Comparison of ENCODE assay signal across 8 cellular contexts in the genomic region with DNA sequence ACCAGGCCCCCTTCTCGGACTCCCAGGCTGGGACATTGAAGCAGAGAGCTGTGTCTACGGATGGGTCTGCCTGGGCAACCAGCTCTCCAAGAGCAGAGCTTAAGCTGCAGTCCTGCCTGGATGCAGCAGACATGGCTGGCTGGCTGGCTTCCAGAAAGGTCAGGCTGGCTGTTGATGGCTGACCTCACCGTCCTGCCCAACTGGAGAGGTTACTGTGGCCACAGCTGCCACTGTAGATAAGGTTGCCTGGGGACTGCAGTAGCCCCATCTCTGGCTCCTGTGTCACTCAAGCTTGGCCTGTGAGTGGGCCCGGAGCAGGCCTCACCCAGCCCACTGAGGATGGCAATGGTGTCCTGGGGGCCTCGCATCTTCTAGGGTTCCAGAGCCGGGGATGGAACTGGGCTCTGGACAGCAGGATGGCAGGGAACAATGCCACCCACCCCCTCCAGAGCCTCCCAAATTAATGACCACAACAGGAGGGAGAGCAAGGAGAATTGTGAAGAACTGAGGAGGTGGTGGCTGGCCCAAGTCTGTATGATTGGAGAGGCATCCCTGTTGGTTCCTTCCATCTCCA. TPM values are rescaled to one million over a fixed set of nuclear protein-coding genes. Genes with fewer than 3 reads are reported as not detected.
A peak's percentile ranks its signal among the peaks of the same experiment; 100 is the strongest.
DNase-seq lines count a peak whose midpoint lies in the region; ATAC-seq lines count a peak whose summit lies in the region.

No MANE protein-coding gene starts in this region.

- H4K20me1 ChIP-seq in Karpas-422 (ENCODE audit: insufficient read depth, low read depth, low read length): no peaks in the 10 kb centered on the region

- no peaks in the 10 kb centered on the region for H3K79me2 ChIP-seq in Karpas-422 (ENCODE audit: low read length)

- no peaks in the 10 kb centered on the region for H3K9me3 Mint-ChIP-seq in activated CD4-positive, alpha-beta memory T cell treated with anti-CD3 and anti-CD28 coated beads for 36 hours
- H3K9me3 Mint-ChIP-seq in activated CD4-positive, alpha-beta memory T cell treated with anti-CD3 and anti-CD28 coated beads, Interleukin-2, amount 10 ng/mL, durations not matched to agents 7 days and 5 days: no peaks in the 10 kb centered on the region
- H3K9me3 Mint-ChIP-seq in effector memory CD8-positive, alpha-beta T cell: no peaks in the 10 kb centered on the region

- intact Hi-C loops in activated CD4-positive, alpha-beta memory T cell treated with anti-CD3 and anti-CD28 coated beads for 36 hours (cut with micrococcal nuclease): loop anchor here (5.0 kb wide), 1 partner anchor 463 kb away; a partner anchor contains a TSS
- intact Hi-C loops in aorta (cut with DNase I): no loop called here

- H3K27me3 Mint-ChIP-seq in activated CD4-positive, alpha-beta memory T cell treated with anti-CD3 and anti-CD28 coated beads for 36 hours: no peaks in the 10 kb centered on the region
- H3K27me3 Mint-ChIP-seq in activated CD4-positive, alpha-beta memory T cell treated with anti-CD3 and anti-CD28 coated beads, Interleukin-2, amount 10 ng/mL, durations not matched to agents 7 days and 5 days: no peaks in the 10 kb centered on the region
- no peaks in the 10 kb centered on the region for H3K27me3 Mint-ChIP-seq in effector memory CD8-positive, alpha-beta T cell

- H3K4me1 ChIP-seq in muscle layer of colon (ENCODE audit: insufficient read depth, low read length) (peaks cover 31% of the 10 kb centered on the region), aorta (ENCODE audit: control insufficient read depth in 1 of 2, insufficient read depth in 2 of 2, low read length in 2 of 2) (no peaks in the 10 kb centered on the region), Karpas-422 (ENCODE audit: low read length) (no peaks in the 10 kb centered on the region)

- no peaks in the 10 kb centered on the region for H3K9me2 ChIP-seq in Karpas-422 (replicated peaks; ENCODE audit: insufficient read depth, low read length)

- peak overlapping the region; percentile 46 for H3K27ac Mint-ChIP-seq in activated CD4-positive, alpha-beta memory T cell treated with anti-CD3 and anti-CD28 coated beads for 36 hours
- no peak overlapping the region for H3K27ac Mint-ChIP-seq in activated CD4-positive, alpha-beta memory T cell treated with anti-CD3 and anti-CD28 coated beads, Interleukin-2, amount 10 ng/mL, durations not matched to agents 7 days and 5 days
- H3K27ac Mint-ChIP-seq in effector memory CD8-positive, alpha-beta T cell: peak overlapping the region; percentile 94 to 97

- H3K27me3 ChIP-seq in muscle layer of colon (ENCODE audit: control insufficient read depth in 1 of 2, insufficient read depth in 2 of 2, low read length in 2 of 2): no peaks in the 10 kb centered on the region
- no peaks in the 10 kb centered on the region for H3K27me3 ChIP-seq in aorta (ENCODE audit: control insufficient read depth in 1 of 2, insufficient read depth in 2 of 2, low read length in 1 of 2)
- H3K27me3 ChIP-seq in Karpas-422 (ENCODE audit: low read length): no peaks in the 10 kb centered on the region

- H3K36me3 ChIP-seq in muscle layer of colon (ENCODE audit: insufficient read depth, low read length): no peaks in the 10 kb centered on the region
- H3K36me3 ChIP-seq in aorta (ENCODE audit: control insufficient read depth in 1 of 2, insufficient read depth in 2 of 2, low read length in 1 of 2): no peaks in the 10 kb centered on the region
- H3K36me3 ChIP-seq in Karpas-422 (ENCODE audit: insufficient read depth, low read length): no peaks in the 10 kb centered on the region

- POLR2A ChIA-PET in activated CD4-positive, alpha-beta memory T cell treated with anti-CD3 and anti-CD28 coated beads for 36 hours (lab: Charles Lee): no interaction called here
- POLR2A ChIA-PET in activated CD4-positive, alpha-beta memory T cell treated with anti-CD3 and anti-CD28 coated beads, Interleukin-2, amount 10 ng/mL, durations not matched to agents 7 days and 5 days (lab: Charles Lee): interaction anchor here (0.9 to 9.9 kb wide), 4 partner anchors 8 to 35 kb away, joined by 3 to 114 read pairs (median 7); a partner anchor contains a TSS

- CTCF ChIA-PET in activated CD4-positive, alpha-beta memory T cell treated with anti-CD3 and anti-CD28 coated beads for 36 hours (lab: Charles Lee): no interaction called here
- CTCF ChIA-PET in activated CD4-positive, alpha-beta memory T cell treated with anti-CD3 and anti-CD28 coated beads, Interleukin-2, amount 10 ng/mL, durations not matched to agents 7 days and 5 days (lab: Charles Lee): interaction anchor here (1.3 kb wide), 1 partner anchor 36 kb away, joined by 3 read pairs; no protein-coding TSS in a partner anchor

- H3K4me1 Mint-ChIP-seq in activated CD4-positive, alpha-beta memory T cell treated with anti-CD3 and anti-CD28 coated beads for 36 hours (ENCODE audit: low read depth): peaks cover 43% of the 10 kb centered on the region
- peaks cover 44% of the 10 kb centered on the region for H3K4me1 Mint-ChIP-seq in activated CD4-positive, alpha-beta memory T cell treated with anti-CD3 and anti-CD28 coated beads, Interleukin-2, amount 10 ng/mL, durations not matched to agents 7 days and 5 days
- H3K4me1 Mint-ChIP-seq in effector memory CD8-positive, alpha-beta T cell (ENCODE audit: low read depth in 2 of 2): peaks cover 22 to 36% of the 10 kb centered on the region in 2 donors

- no peaks in the 10 kb centered on the region for H3K36me3 Mint-ChIP-seq in activated CD4-positive, alpha-beta memory T cell treated with anti-CD3 and anti-CD28 coated beads for 36 hours
- no peaks in the 10 kb centered on the region for H3K36me3 Mint-ChIP-seq in activated CD4-positive, alpha-beta memory T cell treated with anti-CD3 and anti-CD28 coated beads, Interleukin-2, amount 10 ng/mL, durations not matched to agents 7 days and 5 days (ENCODE audit: low read depth)
- peaks cover 18% of the 10 kb centered on the region for H3K36me3 Mint-ChIP-seq in effector memory CD8-positive, alpha-beta T cell (ENCODE audit: insufficient read depth)

- H3K4me3 ChIP-seq in muscle layer of colon (ENCODE audit: low read depth in 1 of 2, low read length in 2 of 2): peak overlapping the region in 1 of 2 donors; percentile 9
- no peak overlapping the region for H3K4me3 ChIP-seq in aorta (ENCODE audit: low read length in 2 of 2)
- H3K4me3 ChIP-seq in Karpas-422 (ENCODE audit: low read length): no peak overlapping the region

- ATAC-seq in effector memory CD8-positive, alpha-beta T cell (replicated peaks): no peak
- ATAC-seq in aorta (ENCODE audit: low FRiP score) (peak; percentile 24), HG03095 (IDR thresholded peaks at IDR 0.05; ENCODE audit: unreplicated experiment) (no peak)

- H2AFZ ChIP-seq in Karpas-422 (ENCODE audit: low read length): no peak overlapping the region

- no peaks in the 10 kb centered on the region for H3K9me3 ChIP-seq in muscle layer of colon (ENCODE audit: low read length)
- H3K9me3 ChIP-seq in aorta (ENCODE audit: control insufficient read depth, low read length): no peaks in the 10 kb centered on the region
- no peaks in the 10 kb centered on the region for H3K9me3 ChIP-seq in Karpas-422 (ENCODE audit: low read length)

- no peak overlapping the region for H3K4me2 ChIP-seq in Karpas-422 (ENCODE audit: low read depth, low read length, poor library complexity, severe bottlenecking)

- no peak for DNase-seq in activated CD4-positive, alpha-beta memory T cell treated with anti-CD3 and anti-CD28 coated beads for 36 hours
- DNase-seq in activated CD4-positive, alpha-beta memory T cell treated with anti-CD3 and anti-CD28 coated beads, Interleukin-2, amount 10 ng/mL, durations not matched to agents 7 days and 5 days: no peak
- no peak for DNase-seq in effector memory CD8-positive, alpha-beta T cell
- DNase-seq in aorta (peak; percentile 79 to 87), Karpas-422 (no peak), superior temporal gyrus (ENCODE audit: extremely low spot score) (no peak)

- no peak overlapping the region for H3K4me3 Mint-ChIP-seq in activated CD4-positive, alpha-beta memory T cell treated with anti-CD3 and anti-CD28 coated beads for 36 hours
- no peak overlapping the region for H3K4me3 Mint-ChIP-seq in activated CD4-positive, alpha-beta memory T cell treated with anti-CD3 and anti-CD28 coated beads, Interleukin-2, amount 10 ng/mL, durations not matched to agents 7 days and 5 days
- H3K4me3 Mint-ChIP-seq in effector memory CD8-positive, alpha-beta T cell: no peak overlapping the region

- H3K9ac ChIP-seq in muscle layer of colon (ENCODE audit: low read length) (peak overlapping the region; percentile 11), Karpas-422 (ENCODE audit: low read length) (no peak overlapping the region)

- WGBS in aorta, 2 donors: 56 to 66% methylated on average over 6 of the region's 6 CpGs

- H3K27ac ChIP-seq in muscle layer of colon (ENCODE audit: low read depth, low read length): peak overlapping the region; percentile 88
- H3K27ac ChIP-seq in aorta (ENCODE audit: low read depth in 1 of 2, low read length in 2 of 2): peak overlapping the region in 1 of 2 donors; percentile 37
- H3K27ac ChIP-seq in Karpas-422 (ENCODE audit: low read length): no peak overlapping the region

RNA-seq across cellular contexts. Expression of a gene that starts 37.0 kb away (rescaled TPM):
- total RNA-seq in activated CD4-positive, alpha-beta memory T cell treated with anti-CD3 and anti-CD28 coated beads for 36 hours: 100 to 1,000 TPM; 172 to 182 TPM
- 100 to 1,000 TPM in 1 of 2 experiments, 10 to 100 TPM in 1; 96.4 to 100 TPM for total RNA-seq in activated CD4-positive, alpha-beta memory T cell treated with anti-CD3 and anti-CD28 coated beads, Interleukin-2, amount 10 ng/mL, durations not matched to agents 7 days and 5 days
- 100 to 1,000 TPM; 184 to 260 TPM for total RNA-seq in aorta
- polyA plus RNA-seq in aorta: 10 to 100 TPM; 20.0 to 33.2 TPM
- total RNA-seq in Karpas-422 (2014; rRNA removed; shearing (Covaris generic); ENCODE audit: low replicate concordance): 0.30 and 0.61 TPM in 2 replicates

Comparison
In these comparisons a context has a peak if more than half of its experiments do, and no peak if none do; other contexts are left out.
1. DNase-seq: peak in aorta (2 of 2); none in activated CD4-positive, alpha-beta memory T cell treated with anti-CD3 and anti-CD28 coated beads for 36 hours (single experiment), activated CD4-positive, alpha-beta memory T cell treated with anti-CD3 and anti-CD28 coated beads, Interleukin-2, amount 10 ng/mL, durations not matched to agents 7 days and 5 days (single experiment), effector memory CD8-positive, alpha-beta T cell (0 of 3), Karpas-422 (single experiment) and superior temporal gyrus (single experiment).
2. RNA of a gene that starts 37.0 kb away (total RNA-seq): 184 to 260 TPM in aorta, 172 to 182 TPM in activated CD4-positive, alpha-beta memory T cell treated with anti-CD3 and anti-CD28 coated beads for 36 hours and 96.4 to 100 TPM in activated CD4-positive, alpha-beta memory T cell treated with anti-CD3 and anti-CD28 coated beads, Interleukin-2, amount 10 ng/mL, durations not matched to agents 7 days and 5 days; 0.30 to 0.61 TPM in Karpas-422; every median in the first group is over 10 times any median in the second.